Comparison of ENCODE assay signal across 25 cellular contexts in genomic region chr10:122269097-122269687, GRCh38. TPM values are rescaled to one million over a fixed set of nuclear protein-coding genes. Genes with fewer than 3 reads are reported as not detected.
DNase-seq lines count a peak whose midpoint lies in the region; ATAC-seq and TF ChIP-seq lines count a peak whose summit lies in the region.
"Had no signal": no experiment of that assay in that cellular context is flagged by ENCODE, and none has a peak within 500 bp of the region (broad histone marks: within the 10 kb centered on the region; RNA-seq: fewer than 3 reads in every experiment).

No MANE protein-coding gene starts in this region.

- no peak for TF ChIP-seq POLR2A in thyroid gland (IDR thresholded peaks at IDR 0.05)

- H3K9me3 ChIP-seq in endodermal cell (ENCODE audit: control insufficient read depth, low read length) = no peaks in the 10 kb centered on the region
- H3K9me3 ChIP-seq in thyroid gland = no peaks in the 10 kb centered on the region
- H3K9me3 ChIP-seq: BLaER1, SJSA1 had no signal

- H3K27ac Mint-ChIP-seq in endodermal cell = no peak overlapping the region
- H3K27ac Mint-ChIP-seq: CD4-positive, alpha-beta T cell; HFFc6 had no signal

- H3K4me3 ChIP-seq in endodermal cell (ENCODE audit: low read length) (no peak overlapping the region), thyroid gland (replicated peaks in 1 of 3) (no peak overlapping the region)
- H3K4me3 ChIP-seq: BLaER1, SJSA1 had no signal

- H3K27me3 Mint-ChIP-seq in endodermal cell (ENCODE audit: insufficient read depth) = no peaks in the 10 kb centered on the region

- H3K4me3 Mint-ChIP-seq in endodermal cell = no peak overlapping the region
- H3K4me3 Mint-ChIP-seq: CD4-positive, alpha-beta T cell; HFFc6 had no signal

- DNase-seq in DMS53 (lab: John Stamatoyannopoulos, UW) (peak; percentile 35), DMS53 treated with DMSO at 0.1 percent for 48 hours (lab: John Stamatoyannopoulos, UW; ENCODE audit: unreplicated experiment) (no peak), endodermal cell (peak; percentile 36), mesenteric fat pad (ENCODE audit: low spot score) (peak; percentile 55), thyroid gland (no peak), NCI-H2171 (lab: John Stamatoyannopoulos, UW) (no peak)
- DNase-seq: ACHN; CD4-positive, alpha-beta T cell; EL; GF-D8; H7; HFFc6; KBM-7; NCI-H1092; NCI-H1436 treated with DMSO at 0.1 percent for 48 hours; NCI-H1930; NCI-H226; NCI-H524 treated with DMSO at 0.1 percent for 48 hours; NCI-H82 had no signal

- H3K9me3 Mint-ChIP-seq in endodermal cell = no peaks in the 10 kb centered on the region
- H3K9me3 Mint-ChIP-seq: CD4-positive, alpha-beta T cell; HFFc6 had no signal

- no peaks in the 10 kb centered on the region for H3K36me3 Mint-ChIP-seq in endodermal cell (ENCODE audit: low read depth)

- intact Hi-C loops in thyroid gland (cut with DNase I) = no loop called here

- no peak overlapping the region for H3K27ac ChIP-seq in endodermal cell (ENCODE audit: low read depth, low read length)
- peak overlapping the region in 2 of 3 donors; percentile 55 to 65 for H3K27ac ChIP-seq in thyroid gland
- H3K27ac ChIP-seq: 22Rv1, BLaER1, SJSA1 had no signal

- WGBS in endodermal cell (ENCODE audit: insufficient coverage in 1 of 2, insufficient read length in 1 of 2), 2 experiments = 86 to 91% methylated on average over 4 to 9 of the region's 9 CpGs
- 73 to 77% methylated on average over 9 of the region's 9 CpGs for WGBS in thyroid gland, 2 donors

- H3K4me1 Mint-ChIP-seq in endodermal cell = no peaks in the 10 kb centered on the region

- TF ChIP-seq CTCF in endodermal cell (conservative IDR thresholded peaks at IDR 0.05) (no peak), thyroid gland (IDR thresholded peaks at IDR 0.05) (no peak)

- no peaks in the 10 kb centered on the region for H3K36me3 ChIP-seq in endodermal cell (ENCODE audit: control insufficient read depth, insufficient read depth, low read length)
- peaks cover 0 to 5% of the 10 kb centered on the region in 2 donors for H3K36me3 ChIP-seq in thyroid gland
- H3K36me3 ChIP-seq: BLaER1, SJSA1 had no signal

- no peak overlapping the region for H3K9ac ChIP-seq in endodermal cell (ENCODE audit: extremely low read depth, low read length, poor library complexity, severe bottlenecking)
- H3K9ac ChIP-seq: BLaER1 had no signal

- H3K27me3 ChIP-seq in endodermal cell (ENCODE audit: control insufficient read depth, insufficient read depth, low read length, poor library complexity, severe bottlenecking) (no peaks in the 10 kb centered on the region), thyroid gland (no peaks in the 10 kb centered on the region)
- H3K27me3 ChIP-seq: BLaER1, SJSA1 had no signal

- H3K4me1 ChIP-seq in endodermal cell (ENCODE audit: control insufficient read depth, insufficient read depth, low read length) = no peaks in the 10 kb centered on the region
- H3K4me1 ChIP-seq in thyroid gland = peaks cover 27 to 48% of the 10 kb centered on the region in 2 donors

- ATAC-seq in HG02884 (IDR thresholded peaks at IDR 0.05; ENCODE audit: unreplicated experiment) (no peak), GM18873 (IDR thresholded peaks at IDR 0.05; ENCODE audit: low FRiP score, unreplicated experiment) (no peak)

RNA-seq across cellular contexts. Expression of gene BTBD16, which starts 1.9 kb away (rescaled TPM):
- not detected for total RNA-seq in endodermal cell
- polyA plus RNA-seq in endodermal cell (2013, experiment 1 of 2) = not detected
- polyA plus RNA-seq in endodermal cell (2013, experiment 2 of 2) = not detected
- not detected for total RNA-seq in mesenteric fat pad
- total RNA-seq in thyroid gland = under 1 TPM in 1 of 4 donors, not detected in 3; 0.11 TPM
- total RNA-seq: CD4-positive, alpha-beta T cell; HFFc6; HT1080; SJSA1 had no signal

Comparison
In these comparisons a context has a peak if more than half of its experiments do, and no peak if none do; other contexts are left out.
1. DNase-seq: peak in DMS53 (single experiment), endodermal cell (single experiment) and mesenteric fat pad (single experiment); none in DMS53 treated with DMSO at 0.1 percent for 48 hours (single experiment), thyroid gland (0 of 2) and NCI-H2171 (single experiment).